Comparison of ENCODE assay signal across 8 cellular contexts in the genomic region with DNA sequence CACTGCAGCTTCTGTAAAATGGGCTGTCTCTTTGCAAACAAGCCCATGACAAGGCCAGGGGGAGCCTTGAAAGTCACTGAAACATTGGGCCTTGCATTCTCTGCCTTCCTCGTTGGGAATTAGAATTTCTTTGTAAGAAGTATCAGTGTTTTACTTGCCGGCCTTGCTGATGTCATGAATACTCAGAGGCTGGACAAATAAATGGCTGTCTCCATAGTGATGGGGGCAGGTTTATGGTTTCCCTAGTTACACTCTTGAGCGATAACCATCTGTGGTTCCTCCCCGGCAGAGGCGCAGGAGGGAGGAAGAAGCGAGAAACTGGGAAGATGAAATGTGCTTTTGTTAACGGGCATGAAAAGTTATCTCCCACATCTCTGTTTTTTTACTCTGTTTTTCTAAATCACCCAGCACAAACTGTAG.
DNase-seq lines count a peak whose midpoint lies in the region; ATAC-seq and TF ChIP-seq lines count a peak whose summit lies in the region.

No MANE protein-coding gene starts in this region.

- H3K79me2 ChIP-seq in OCI-LY7 (ENCODE audit: insufficient read depth, low read depth, low read length) = no peaks in the 10 kb centered on the region

- no TSS peak for BruUV-seq in OCI-LY7 (replicated peaks; lab: Mats Ljungman, UMichigan)

- H3K36me3 Mint-ChIP-seq in natural killer cell = no peaks in the 10 kb centered on the region

- no peak overlapping the region for H3K27ac ChIP-seq in spleen
- no peak overlapping the region for H3K27ac ChIP-seq in OCI-LY7 (ENCODE audit: low read depth, low read length, poor library complexity, severe bottlenecking)
- H3K27ac ChIP-seq in esophagus squamous epithelium = no peak overlapping the region

- TF ChIP-seq POLR2A in spleen (IDR thresholded peaks at IDR 0.05) (no peak), esophagus squamous epithelium (IDR thresholded peaks at IDR 0.05) (no peak)

- CTCF ChIA-PET in OCI-LY7 (lab: Charles Lee; ENCODE audit: unreplicated experiment) = no interaction called here

- WGBS in spleen, 5 donors = 3 to 18% (median 12%) methylated on average over 7 of the region's 7 CpGs
- 35 to 42% methylated on average over 7 of the region's 7 CpGs for WGBS in esophagus squamous epithelium, 2 donors

- H3K4me1 ChIP-seq in spleen (no peaks in the 10 kb centered on the region), OCI-LY7 (ENCODE audit: insufficient read depth, low read length, poor library complexity, severe bottlenecking) (no peaks in the 10 kb centered on the region), esophagus squamous epithelium (no peaks in the 10 kb centered on the region)

- H3K27ac Mint-ChIP-seq in natural killer cell = peak overlapping the region; percentile 67 to 69

- H3K27me3 Mint-ChIP-seq in natural killer cell (ENCODE audit: low read depth in 2 of 2) = peaks cover 0 to 6% of the 10 kb centered on the region in 2 donors

- peak; percentile 21 for DNase-seq in UCSD-AML1 (lab: John Stamatoyannopoulos, UW; ENCODE audit: unreplicated experiment)
- no peak for DNase-seq in natural killer cell
- DNase-seq in COLO668 (lab: John Stamatoyannopoulos, UW; ENCODE audit: unreplicated experiment) = no peak
- DNase-seq in spleen = no peak
- no peak for DNase-seq in OCI-LY7 (ENCODE audit: low spot score)
- DNase-seq in esophagus squamous epithelium (lab: John Stamatoyannopoulos, UW) = no peak

- peak overlapping the region; percentile 63 for H3K4me3 Mint-ChIP-seq in natural killer cell

- intact Hi-C loops in natural killer cell (cut with micrococcal nuclease) = no loop called here
- intact Hi-C loops in spleen (cut with DNase I; ENCODE audit: low total_unique reads) = no loop called here
- intact Hi-C loops in OCI-LY7 (cut with micrococcal nuclease; ENCODE audit: unreplicated experiment) = no loop called here
- intact Hi-C loops in esophagus squamous epithelium (cut with DNase I) = no loop called here

- H3K4me3 ChIP-seq in spleen (no peak overlapping the region), OCI-LY7 (ENCODE audit: low read depth, low read length, poor library complexity, severe bottlenecking) (no peak overlapping the region), esophagus squamous epithelium (no peak overlapping the region)

- H4K20me1 ChIP-seq in OCI-LY7 (ENCODE audit: insufficient read depth, low read length) = no peaks in the 10 kb centered on the region

- ATAC-seq in GM18502 (IDR thresholded peaks at IDR 0.05; ENCODE audit: poor library complexity, unreplicated experiment) (peak; percentile 94), HG02938 (IDR thresholded peaks at IDR 0.05; ENCODE audit: unreplicated experiment) (peak; percentile 89), natural killer cell (peak; percentile 73 to 92 (median 74))

- no peaks in the 10 kb centered on the region for H3K36me3 ChIP-seq in spleen
- H3K36me3 ChIP-seq in OCI-LY7 (ENCODE audit: insufficient read depth, low read length) = no peaks in the 10 kb centered on the region
- H3K36me3 ChIP-seq in esophagus squamous epithelium = no peaks in the 10 kb centered on the region

- POLR2A ChIA-PET in OCI-LY7 (lab: Charles Lee) = no interaction called here

- H3K27me3 ChIP-seq in spleen (replicated peaks in 1 of 7) = no peaks in the 10 kb centered on the region
- H3K27me3 ChIP-seq in esophagus squamous epithelium = peaks cover 0 to 12% (median 0%) of the 10 kb centered on the region in 4 donors

- no peak overlapping the region for H2AFZ ChIP-seq in OCI-LY7 (ENCODE audit: low read length)

- no peak for TF ChIP-seq CTCF in natural killer cell (IDR thresholded peaks at IDR 0.05)
- TF ChIP-seq CTCF in spleen (IDR thresholded peaks at IDR 0.05 in 8 of 11, conservative IDR thresholded peaks at IDR 0.05 in 3 of 11) = no peak
- TF ChIP-seq CTCF in OCI-LY7 (conservative IDR thresholded peaks at IDR 0.05; ENCODE audit: low read length) = no peak
- no peak for TF ChIP-seq CTCF in esophagus squamous epithelium (IDR thresholded peaks at IDR 0.05)

- no peaks in the 10 kb centered on the region for H3K9me3 Mint-ChIP-seq in natural killer cell

- no peaks in the 10 kb centered on the region for H3K9me3 ChIP-seq in spleen
- H3K9me3 ChIP-seq in OCI-LY7 (ENCODE audit: low read length) = no peaks in the 10 kb centered on the region
- H3K9me3 ChIP-seq in esophagus squamous epithelium = no peaks in the 10 kb centered on the region

- H3K4me1 Mint-ChIP-seq in natural killer cell = peaks cover 12 to 13% of the 10 kb centered on the region in 2 donors

- H3K9me2 ChIP-seq in OCI-LY7 (ENCODE audit: insufficient read depth, low read length) = no peaks in the 10 kb centered on the region

- no peak overlapping the region for H3K4me2 ChIP-seq in OCI-LY7 (ENCODE audit: low read length)
